Comparison of ENCODE assay signal across 10 cellular contexts in the genomic region with DNA sequence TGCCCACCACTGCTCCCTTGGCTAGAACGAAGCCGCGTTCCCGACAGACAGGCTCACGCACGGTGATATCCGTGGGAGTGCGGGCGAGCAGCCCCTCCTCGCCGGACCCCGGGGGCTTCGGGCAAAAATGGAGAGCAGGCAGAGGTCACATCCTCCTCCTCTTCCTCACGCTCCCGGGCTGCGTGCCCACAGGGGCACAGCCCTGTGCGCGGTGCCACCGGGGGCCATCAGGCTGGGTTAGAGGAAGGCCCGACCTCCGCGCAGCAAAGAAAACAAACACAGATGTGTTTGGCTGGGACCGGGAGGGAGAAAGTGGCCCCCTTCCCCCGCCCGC. TPM values are rescaled to one million over a fixed set of nuclear protein-coding genes. Genes with fewer than 3 reads are reported as not detected.
DNase-seq lines count a peak whose midpoint lies in the region; TF ChIP-seq lines count a peak whose summit lies in the region.
"Had no signal": no experiment of that assay in that cellular context is flagged by ENCODE, and none has a peak within 500 bp of the region (broad histone marks: within the 10 kb centered on the region; RNA-seq: fewer than 3 reads in every experiment).

No MANE protein-coding gene starts in this region.

- H3K4me1 ChIP-seq in liver (ENCODE audit: control insufficient read depth in 4 of 4, insufficient read depth in 4 of 4, low read length in 3 of 4) (peaks cover 6 to 32% (median 17%) of the 10 kb centered on the region in 4 donors), thyroid gland (peaks cover 15 to 24% of the 10 kb centered on the region in 2 donors)

- H3K9me3 Mint-ChIP-seq in activated CD4-positive, alpha-beta T cell treated with anti-CD3 and anti-CD28 coated beads, Interleukin-2, amount 10 ng/mL, durations not matched to agents 24 days and 14 days = no peaks in the 10 kb centered on the region
- no peaks in the 10 kb centered on the region for H3K9me3 Mint-ChIP-seq in activated T-helper 2 cell treated with anti-CD3 and anti-CD28 coated beads, Interferon-gamma antibody, Interleukin-2, Interleukin-4, amounts not matched to agents 10 μg/mL and 5 μg/mL and 100 μg/mL, durations not matched to agents 14 hours and 24 hours and 36 hours

- H3K4me3 ChIP-seq in liver (ENCODE audit: low read depth in 1 of 3, low read length in 3 of 3) = peak overlapping the region; percentile 43 to 78 (median 51)
- peak overlapping the region in 2 of 3 donors; percentile 22 to 49 for H3K4me3 ChIP-seq in thyroid gland (replicated peaks in 1 of 3)

- peaks cover 47% of the 10 kb centered on the region for H3K27me3 Mint-ChIP-seq in activated CD4-positive, alpha-beta T cell treated with anti-CD3 and anti-CD28 coated beads, Interleukin-2, amount 10 ng/mL, durations not matched to agents 24 days and 14 days
- H3K27me3 Mint-ChIP-seq in activated T-helper 2 cell treated with anti-CD3 and anti-CD28 coated beads, Interferon-gamma antibody, Interleukin-2, Interleukin-4, amounts not matched to agents 10 μg/mL and 5 μg/mL and 100 μg/mL, durations not matched to agents 14 hours and 24 hours and 36 hours (ENCODE audit: low read depth) = peaks cover 50% of the 10 kb centered on the region

- H3K27ac Mint-ChIP-seq in activated CD4-positive, alpha-beta T cell treated with anti-CD3 and anti-CD28 coated beads, Interleukin-2, amount 10 ng/mL, durations not matched to agents 24 days and 14 days = no peak overlapping the region
- H3K27ac Mint-ChIP-seq in activated T-helper 2 cell treated with anti-CD3 and anti-CD28 coated beads, Interferon-gamma antibody, Interleukin-2, Interleukin-4, amounts not matched to agents 10 μg/mL and 5 μg/mL and 100 μg/mL, durations not matched to agents 14 hours and 24 hours and 36 hours = no peak overlapping the region

- H3K36me3 ChIP-seq in liver (ENCODE audit: control insufficient read depth in 4 of 4, insufficient read depth in 3 of 4, low read depth in 1 of 4, low read length in 3 of 4) = peaks cover 0 to 1% (median 0%) of the 10 kb centered on the region in 4 donors
- H3K36me3 ChIP-seq in thyroid gland = no peaks in the 10 kb centered on the region

- H3K36me3 Mint-ChIP-seq in activated CD4-positive, alpha-beta T cell treated with anti-CD3 and anti-CD28 coated beads, Interleukin-2, amount 10 ng/mL, durations not matched to agents 24 days and 14 days (ENCODE audit: low read depth) = no peaks in the 10 kb centered on the region
- H3K36me3 Mint-ChIP-seq in activated T-helper 2 cell treated with anti-CD3 and anti-CD28 coated beads, Interferon-gamma antibody, Interleukin-2, Interleukin-4, amounts not matched to agents 10 μg/mL and 5 μg/mL and 100 μg/mL, durations not matched to agents 14 hours and 24 hours and 36 hours (ENCODE audit: low read depth) = peaks cover 2% of the 10 kb centered on the region

- peak overlapping the region in 1 of 2 donors; percentile 34 for H3K27ac ChIP-seq in liver (ENCODE audit: low read depth in 1 of 2, low read length in 2 of 2)
- H3K27ac ChIP-seq in thyroid gland = no peak overlapping the region
- H3K27ac ChIP-seq: C4-2B had no signal

- H3K4me1 Mint-ChIP-seq in activated CD4-positive, alpha-beta T cell treated with anti-CD3 and anti-CD28 coated beads, Interleukin-2, amount 10 ng/mL, durations not matched to agents 24 days and 14 days = peaks cover 4% of the 10 kb centered on the region
- H3K4me1 Mint-ChIP-seq in activated T-helper 2 cell treated with anti-CD3 and anti-CD28 coated beads, Interferon-gamma antibody, Interleukin-2, Interleukin-4, amounts not matched to agents 10 μg/mL and 5 μg/mL and 100 μg/mL, durations not matched to agents 14 hours and 24 hours and 36 hours (ENCODE audit: low read depth) = peaks cover 4% of the 10 kb centered on the region

- WGBS in liver = 7% methylated on average over 25 of the region's 25 CpGs
- WGBS in thyroid gland, 2 donors = 0% methylated on average over 3 of the region's 25 CpGs; no CpG with 5 or more reads in 1 of the 2 donors

- no peak for TF ChIP-seq POLR2A in thyroid gland (IDR thresholded peaks at IDR 0.05)

- no peak for TF ChIP-seq RAD21 in liver (IDR thresholded peaks at IDR 0.05)

- no peak overlapping the region for H3K9ac ChIP-seq in liver (ENCODE audit: low read depth in 1 of 2, low read length in 2 of 2)

- DNase-seq in activated CD4-positive, alpha-beta T cell treated with anti-CD3 and anti-CD28 coated beads, Interleukin-2, amount 10 ng/mL, durations not matched to agents 24 days and 14 days = no peak
- DNase-seq in activated CD4-positive, alpha-beta T cell treated with anti-CD3 and anti-CD28 coated beads for 48 hours = no peak
- no peak for DNase-seq in activated T-helper 2 cell treated with anti-CD3 and anti-CD28 coated beads, Interferon-gamma antibody, Interleukin-2, Interleukin-4, amounts not matched to agents 10 μg/mL and 5 μg/mL and 100 μg/mL, durations not matched to agents 14 hours and 24 hours and 36 hours (ENCODE audit: low spot score)
- DNase-seq in thyroid gland = no peak
- DNase-seq in SK-N-DZ (ENCODE audit: low spot score) = no peak
- no peak for DNase-seq in NCI-H1694 treated with DMSO at 0.1 percent for 48 hours (lab: John Stamatoyannopoulos, UW)
- DNase-seq in MV-4-11 (lab: John Stamatoyannopoulos, UW) = no peak

- intact Hi-C loops in activated CD4-positive, alpha-beta T cell treated with anti-CD3 and anti-CD28 coated beads, Interleukin-2, amount 10 ng/mL, durations not matched to agents 24 days and 14 days (cut with micrococcal nuclease) = loop anchor here (2.0 to 5.0 kb wide), 2 partner anchors 18 to 272 kb away; no protein-coding TSS in a partner anchor
- intact Hi-C loops in activated T-helper 2 cell treated with anti-CD3 and anti-CD28 coated beads, Interferon-gamma antibody, Interleukin-2, Interleukin-4, amounts not matched to agents 10 μg/mL and 5 μg/mL and 100 μg/mL, durations not matched to agents 14 hours and 24 hours and 36 hours (cut with micrococcal nuclease) = no loop called here
- intact Hi-C loops in thyroid gland (cut with DNase I) = no loop called here

- TF ChIP-seq CTCF in liver (IDR thresholded peaks at IDR 0.05; ENCODE audit: low read depth, low read length, missing input control) (no peak), thyroid gland (IDR thresholded peaks at IDR 0.05) (no peak)

- H3K4me3 Mint-ChIP-seq in activated CD4-positive, alpha-beta T cell treated with anti-CD3 and anti-CD28 coated beads, Interleukin-2, amount 10 ng/mL, durations not matched to agents 24 days and 14 days = peak overlapping the region; percentile 55
- peak overlapping the region; percentile 31 for H3K4me3 Mint-ChIP-seq in activated T-helper 2 cell treated with anti-CD3 and anti-CD28 coated beads, Interferon-gamma antibody, Interleukin-2, Interleukin-4, amounts not matched to agents 10 μg/mL and 5 μg/mL and 100 μg/mL, durations not matched to agents 14 hours and 24 hours and 36 hours (ENCODE audit: low read depth)

- no peaks in the 10 kb centered on the region for H3K9me3 ChIP-seq in liver (ENCODE audit: control insufficient read depth in 4 of 4, low read length in 3 of 4)
- H3K9me3 ChIP-seq in thyroid gland = no peaks in the 10 kb centered on the region

- H3K27me3 ChIP-seq in liver (ENCODE audit: control insufficient read depth in 4 of 4, insufficient read depth in 4 of 4, low read length in 3 of 4) (no peaks in the 10 kb centered on the region), thyroid gland (peaks cover 11% of the 10 kb centered on the region)

TF ChIP-seq in liver, 16 proteins besides CTCF, POLR2A, EP300 and RAD21 (continues in another document):
- TF ChIP-seq TAF1 (conservative IDR thresholded peaks at IDR 0.05) (no peak), HNF4G (IDR thresholded peaks at IDR 0.05) (no peak), YY1 (IDR thresholded peaks at IDR 0.05) (no peak), GABPA (IDR thresholded peaks at IDR 0.05 in 1 of 2, conservative IDR thresholded peaks at IDR 0.05 in 1 of 2) (no peak)
- TF ChIP-seq, protein P1, sequence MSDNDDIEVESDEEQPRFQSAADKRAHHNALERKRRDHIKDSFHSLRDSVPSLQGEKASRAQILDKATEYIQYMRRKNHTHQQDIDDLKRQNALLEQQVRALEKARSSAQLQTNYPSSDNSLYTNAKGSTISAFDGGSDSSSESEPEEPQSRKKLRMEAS (IDR thresholded peaks at IDR 0.05) = no peak

RNA-seq across cellular contexts. Expression of a gene that starts 0.5 kb away (rescaled TPM):
- total RNA-seq in activated CD4-positive, alpha-beta T cell treated with anti-CD3 and anti-CD28 coated beads, Interleukin-2, amount 10 ng/mL, durations not matched to agents 24 days and 14 days = 0.43 and 0.51 TPM in 2 replicates
- total RNA-seq in activated T-helper 2 cell treated with anti-CD3 and anti-CD28 coated beads, Interferon-gamma antibody, Interleukin-2, Interleukin-4, amounts not matched to agents 10 μg/mL and 5 μg/mL and 100 μg/mL, durations not matched to agents 14 hours and 24 hours and 36 hours = 0.41 and 0.60 TPM in 2 replicates
- total RNA-seq in liver (1 to 10 TPM in 1 of 2 donors, under 1 TPM in 1; 0.14 to 7.1 TPM), thyroid gland (1 to 10 TPM; 4.1 to 9.2 (median 7.1) TPM)
- polyA plus RNA-seq in liver = 1 to 10 TPM; 1.5 to 8.7 TPM
- polyA plus RNA-seq in SK-N-DZ (2014; cell fraction: cytosol; rRNA removed) = 0.02 and 0.27 TPM in 2 replicates
- 0.20 and 0.42 TPM in 2 replicates for polyA plus RNA-seq in SK-N-DZ (2014; cell fraction: nucleus; rRNA removed)

RNA-seq across cellular contexts. Expression of a gene that starts 55.3 kb away (rescaled TPM):
- total RNA-seq in activated CD4-positive, alpha-beta T cell treated with anti-CD3 and anti-CD28 coated beads, Interleukin-2, amount 10 ng/mL, durations not matched to agents 24 days and 14 days = 32.6 and 36.8 TPM in 2 replicates
- 46.8 and 47.7 TPM in 2 replicates for total RNA-seq in activated T-helper 2 cell treated with anti-CD3 and anti-CD28 coated beads, Interferon-gamma antibody, Interleukin-2, Interleukin-4, amounts not matched to agents 10 μg/mL and 5 μg/mL and 100 μg/mL, durations not matched to agents 14 hours and 24 hours and 36 hours
- 1 to 10 TPM; 2.9 to 7.8 TPM for total RNA-seq in liver
- 1 to 10 TPM in 1 of 2 donors, under 1 TPM in 1; 0.93 to 2.3 TPM for polyA plus RNA-seq in liver
- 10 to 100 TPM in 1 of 4 donors, 1 to 10 TPM in 3; 2.3 to 10.6 (median 5.1) TPM for total RNA-seq in thyroid gland
- not detected in 2 replicates for polyA plus RNA-seq in SK-N-DZ (2014; cell fraction: cytosol; rRNA removed)
- not detected in 2 replicates for polyA plus RNA-seq in SK-N-DZ (2014; cell fraction: nucleus; rRNA removed)
- total RNA-seq: M059J had no signal
